Comparison of ENCODE assay signal across 8 cellular contexts in the genomic region with DNA sequence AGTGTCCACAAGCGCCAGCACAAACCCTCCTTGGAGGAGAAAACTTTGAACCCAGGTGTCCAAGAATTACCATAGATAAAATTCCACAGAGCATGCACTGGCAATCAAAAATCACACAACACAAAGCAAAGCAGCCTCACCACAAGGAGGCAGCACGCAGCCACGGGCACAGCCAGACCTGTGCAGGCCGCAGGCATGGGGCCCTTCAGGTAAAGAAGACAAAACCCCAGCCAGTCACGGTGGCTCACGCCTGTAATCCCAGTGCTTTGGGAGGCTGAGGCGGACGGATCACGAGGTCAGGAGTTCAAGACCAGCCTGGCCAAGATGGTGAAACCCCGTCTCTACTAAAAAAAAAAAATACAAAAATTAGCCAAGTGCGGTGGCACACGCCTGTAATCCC. TPM values are rescaled to one million over a fixed set of nuclear protein-coding genes. Genes with fewer than 3 reads are reported as not detected.
DNase-seq lines count a peak whose midpoint lies in the region; TF ChIP-seq lines count a peak whose summit lies in the region.
"Not testable (repeated sequence)": the region's sequence is repeated elsewhere in the genome, so short reads cannot be mapped to it uniquely, and the experiment has no call there.

No MANE protein-coding gene starts in this region.

- TF ChIP-seq CTCF in GM12873 (IDR thresholded peaks at IDR 0.05; ENCODE audit: insufficient read depth, low read depth, low read length, missing control alignments) (peak; percentile 70), NB4 (IDR thresholded peaks at IDR 0.05; ENCODE audit: low read depth, low read length) (peak; percentile 79)

- not testable (repeated sequence) for H3K27me3 Mint-ChIP-seq in activated CD4-positive, alpha-beta memory T cell treated with anti-CD3 and anti-CD28 coated beads for 36 hours

- not testable (repeated sequence) for H3K9me3 Mint-ChIP-seq in activated CD4-positive, alpha-beta memory T cell treated with anti-CD3 and anti-CD28 coated beads for 36 hours

- intact Hi-C loops in activated CD4-positive, alpha-beta memory T cell treated with anti-CD3 and anti-CD28 coated beads for 36 hours (cut with micrococcal nuclease): not testable (repeated sequence)

- H3K4me3 ChIP-seq in NB4 (ENCODE audit: low read depth, low read length): not testable (repeated sequence)

- not testable (repeated sequence) for TF ChIP-seq POLR2A in NB4 (IDR thresholded peaks at IDR 0.05; ENCODE audit: extremely low read depth, insufficient read length)

- not testable (repeated sequence) for H3K36me3 Mint-ChIP-seq in activated CD4-positive, alpha-beta memory T cell treated with anti-CD3 and anti-CD28 coated beads for 36 hours

- peaks cover 11% of the 10 kb centered on the region for H3K4me1 Mint-ChIP-seq in activated CD4-positive, alpha-beta memory T cell treated with anti-CD3 and anti-CD28 coated beads for 36 hours (ENCODE audit: low read depth)

- CTCF ChIA-PET in activated CD4-positive, alpha-beta memory T cell treated with anti-CD3 and anti-CD28 coated beads for 36 hours (lab: Charles Lee): not testable (repeated sequence)

- DNase-seq in A172 (ENCODE audit: low spot score) (peak; percentile 33), NB4 (ENCODE audit: low read depth) (peak; percentile 71), RKO (ENCODE audit: low spot score) (peak; percentile 29), iris pigment epithelial cell (ENCODE audit: low read depth) (peak; percentile 49)
- DNase-seq in activated CD4-positive, alpha-beta memory T cell treated with anti-CD3 and anti-CD28 coated beads for 36 hours: peak; percentile 73
- DNase-seq in central memory CD4-positive, alpha-beta T cell: peak; percentile 8
- peak; percentile 21 to 38 (median 23) for DNase-seq in stimulated activated CD4-positive, alpha-beta T cell treated with anti-CD3 and anti-CD28 coated beads, Interleukin-12 subunit alpha, Interleukin-12 subunit beta, amount 100 ng/mL, for 48 hours (ENCODE audit: low read depth in 2 of 3, low spot score in 1 of 3)

- H3K27ac Mint-ChIP-seq in activated CD4-positive, alpha-beta memory T cell treated with anti-CD3 and anti-CD28 coated beads for 36 hours: not testable (repeated sequence)

- not testable (repeated sequence) for H3K4me3 Mint-ChIP-seq in activated CD4-positive, alpha-beta memory T cell treated with anti-CD3 and anti-CD28 coated beads for 36 hours

- POLR2A ChIA-PET in activated CD4-positive, alpha-beta memory T cell treated with anti-CD3 and anti-CD28 coated beads for 36 hours (lab: Charles Lee): not testable (repeated sequence)

RNA-seq across cellular contexts. Expression of a gene that starts 8.0 kb away (rescaled TPM):
- total RNA-seq in A172 (2014; rRNA removed; shearing (Covaris generic)): 0.45 TPM in 1 of 2 replicates, not detected in the other
- under 1 TPM in 1 of 2 experiments, not detected in 1; 0.22 TPM for total RNA-seq in activated CD4-positive, alpha-beta memory T cell treated with anti-CD3 and anti-CD28 coated beads for 36 hours

RNA-seq across cellular contexts. Expression of a gene that starts 36.8 kb away (rescaled TPM):
- total RNA-seq in A172 (2014; rRNA removed; shearing (Covaris generic)): 13.9 and 16.0 TPM in 2 replicates
- total RNA-seq in activated CD4-positive, alpha-beta memory T cell treated with anti-CD3 and anti-CD28 coated beads for 36 hours: 1 to 10 TPM; 5.7 to 6.7 TPM

RNA-seq across cellular contexts. Expression of a gene that starts 49.5 kb away (rescaled TPM):
- 163 and 221 TPM in 2 replicates for total RNA-seq in A172 (2014; rRNA removed; shearing (Covaris generic))
- total RNA-seq in activated CD4-positive, alpha-beta memory T cell treated with anti-CD3 and anti-CD28 coated beads for 36 hours: 1 to 10 TPM; 4.3 to 4.8 TPM

Comparison
In these comparisons a context has a peak if more than half of its experiments do, and no peak if none do; other contexts are left out.
1. DNase-seq: peak in every context shown above with its lines; median percentile 73 in activated CD4-positive, alpha-beta memory T cell treated with anti-CD3 and anti-CD28 coated beads for 36 hours; 71 in NB4; 49 in iris pigment epithelial cell; 33 in A172; 29 in RKO; 23 in stimulated activated CD4-positive, alpha-beta T cell treated with anti-CD3 and anti-CD28 coated beads, Interleukin-12 subunit alpha, Interleukin-12 subunit beta, amount 100 ng/mL, for 48 hours; 8 in central memory CD4-positive, alpha-beta T cell.
2. RNA of a gene that starts 49.5 kb away (total RNA-seq): 163 to 221 TPM in A172; 4.3 to 4.8 TPM in activated CD4-positive, alpha-beta memory T cell treated with anti-CD3 and anti-CD28 coated beads for 36 hours; every median in the first group is over 10 times any median in the second.